1 cellular context compared by ENCODE assay signal in the genomic region with DNA sequence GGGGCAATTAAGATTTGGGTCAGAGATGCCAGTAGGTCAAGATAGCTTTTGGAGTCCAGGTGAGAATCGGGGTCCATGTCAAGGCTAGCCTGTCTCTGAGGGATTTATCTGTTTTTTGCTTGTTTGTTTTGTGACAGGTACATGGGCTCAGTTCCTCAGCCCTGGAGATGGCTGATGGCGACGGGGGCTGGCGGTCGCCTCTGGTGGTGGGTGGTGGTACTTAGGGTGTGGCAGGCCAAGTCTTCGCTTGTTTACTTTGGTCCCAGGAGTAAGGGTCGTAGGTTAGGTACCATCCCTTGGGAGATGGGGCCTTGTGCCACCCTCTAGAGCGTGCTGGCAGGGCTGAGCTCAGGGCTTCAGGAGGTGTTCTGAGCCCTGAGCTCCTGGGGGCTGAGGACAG.
TF ChIP-seq lines count a peak whose summit lies in the region.

No MANE protein-coding gene starts in this region.

TF ChIP-seq in WTC11, 78 proteins besides CTCF, POLR2A, EP300 and RAD21:
- no peak for TF ChIP-seq FOXP1 (CRISPR knock-in tag; IDR thresholded peaks at IDR 0.05; ENCODE audit: borderline replicate concordance)
- TF ChIP-seq, protein P1, sequence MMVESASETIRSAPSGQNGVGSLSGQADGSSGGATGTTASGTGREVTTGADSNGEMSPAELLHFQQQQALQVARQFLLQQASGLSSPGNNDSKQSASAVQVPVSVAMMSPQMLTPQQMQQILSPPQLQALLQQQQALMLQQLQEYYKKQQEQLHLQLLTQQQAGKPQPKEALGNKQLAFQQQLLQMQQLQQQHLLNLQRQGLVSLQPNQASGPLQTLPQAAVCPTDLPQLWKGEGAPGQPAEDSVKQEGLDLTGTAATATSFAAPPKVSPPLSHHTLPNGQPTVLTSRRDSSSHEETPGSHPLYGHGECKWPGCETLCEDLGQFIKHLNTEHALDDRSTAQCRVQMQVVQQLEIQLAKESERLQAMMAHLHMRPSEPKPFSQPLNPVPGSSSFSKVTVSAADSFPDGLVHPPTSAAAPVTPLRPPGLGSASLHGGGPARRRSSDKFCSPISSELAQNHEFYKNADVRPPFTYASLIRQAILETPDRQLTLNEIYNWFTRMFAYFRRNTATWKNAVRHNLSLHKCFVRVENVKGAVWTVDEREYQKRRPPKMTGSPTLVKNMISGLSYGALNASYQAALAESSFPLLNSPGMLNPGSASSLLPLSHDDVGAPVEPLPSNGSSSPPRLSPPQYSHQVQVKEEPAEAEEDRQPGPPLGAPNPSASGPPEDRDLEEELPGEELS (CRISPR knock-in tag; IDR thresholded peaks at IDR 0.05): no peak
- TF ChIP-seq, protein P2, sequence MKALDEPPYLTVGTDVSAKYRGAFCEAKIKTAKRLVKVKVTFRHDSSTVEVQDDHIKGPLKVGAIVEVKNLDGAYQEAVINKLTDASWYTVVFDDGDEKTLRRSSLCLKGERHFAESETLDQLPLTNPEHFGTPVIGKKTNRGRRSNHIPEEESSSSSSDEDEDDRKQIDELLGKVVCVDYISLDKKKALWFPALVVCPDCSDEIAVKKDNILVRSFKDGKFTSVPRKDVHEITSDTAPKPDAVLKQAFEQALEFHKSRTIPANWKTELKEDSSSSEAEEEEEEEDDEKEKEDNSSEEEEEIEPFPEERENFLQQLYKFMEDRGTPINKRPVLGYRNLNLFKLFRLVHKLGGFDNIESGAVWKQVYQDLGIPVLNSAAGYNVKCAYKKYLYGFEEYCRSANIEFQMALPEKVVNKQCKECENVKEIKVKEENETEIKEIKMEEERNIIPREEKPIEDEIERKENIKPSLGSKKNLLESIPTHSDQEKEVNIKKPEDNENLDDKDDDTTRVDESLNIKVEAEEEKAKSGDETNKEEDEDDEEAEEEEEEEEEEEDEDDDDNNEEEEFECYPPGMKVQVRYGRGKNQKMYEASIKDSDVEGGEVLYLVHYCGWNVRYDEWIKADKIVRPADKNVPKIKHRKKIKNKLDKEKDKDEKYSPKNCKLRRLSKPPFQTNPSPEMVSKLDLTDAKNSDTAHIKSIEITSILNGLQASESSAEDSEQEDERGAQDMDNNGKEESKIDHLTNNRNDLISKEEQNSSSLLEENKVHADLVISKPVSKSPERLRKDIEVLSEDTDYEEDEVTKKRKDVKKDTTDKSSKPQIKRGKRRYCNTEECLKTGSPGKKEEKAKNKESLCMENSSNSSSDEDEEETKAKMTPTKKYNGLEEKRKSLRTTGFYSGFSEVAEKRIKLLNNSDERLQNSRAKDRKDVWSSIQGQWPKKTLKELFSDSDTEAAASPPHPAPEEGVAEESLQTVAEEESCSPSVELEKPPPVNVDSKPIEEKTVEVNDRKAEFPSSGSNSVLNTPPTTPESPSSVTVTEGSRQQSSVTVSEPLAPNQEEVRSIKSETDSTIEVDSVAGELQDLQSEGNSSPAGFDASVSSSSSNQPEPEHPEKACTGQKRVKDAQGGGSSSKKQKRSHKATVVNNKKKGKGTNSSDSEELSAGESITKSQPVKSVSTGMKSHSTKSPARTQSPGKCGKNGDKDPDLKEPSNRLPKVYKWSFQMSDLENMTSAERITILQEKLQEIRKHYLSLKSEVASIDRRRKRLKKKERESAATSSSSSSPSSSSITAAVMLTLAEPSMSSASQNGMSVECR (CRISPR knock-in tag; IDR thresholded peaks at IDR 0.05; ENCODE audit: borderline replicate concordance): no peak
- TF ChIP-seq, protein P3, sequence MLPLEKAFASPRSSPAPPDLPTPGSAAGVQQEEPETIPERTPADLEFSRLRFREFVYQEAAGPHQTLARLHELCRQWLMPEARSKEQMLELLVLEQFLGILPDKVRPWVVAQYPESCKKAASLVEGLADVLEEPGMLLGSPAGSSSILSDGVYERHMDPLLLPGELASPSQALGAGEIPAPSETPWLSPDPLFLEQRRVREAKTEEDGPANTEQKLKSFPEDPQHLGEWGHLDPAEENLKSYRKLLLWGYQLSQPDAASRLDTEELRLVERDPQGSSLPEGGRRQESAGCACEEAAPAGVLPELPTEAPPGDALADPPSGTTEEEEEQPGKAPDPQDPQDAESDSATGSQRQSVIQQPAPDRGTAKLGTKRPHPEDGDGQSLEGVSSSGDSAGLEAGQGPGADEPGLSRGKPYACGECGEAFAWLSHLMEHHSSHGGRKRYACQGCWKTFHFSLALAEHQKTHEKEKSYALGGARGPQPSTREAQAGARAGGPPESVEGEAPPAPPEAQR (CRISPR knock-in tag; IDR thresholded peaks at IDR 0.05): no peak
- TF ChIP-seq NFYB (CRISPR knock-in tag; conservative IDR thresholded peaks at IDR 0.05; ENCODE audit: low read depth): no peak
- no peak for TF ChIP-seq HMGXB4 (CRISPR knock-in tag; IDR thresholded peaks at IDR 0.05)
- TF ChIP-seq TCF7 (CRISPR knock-in tag; IDR thresholded peaks at IDR 0.05; ENCODE audit: low read depth): no peak
- no peak for TF ChIP-seq FOXK1 (CRISPR knock-in tag; IDR thresholded peaks at IDR 0.05)
- no peak for TF ChIP-seq NR2C2 (CRISPR knock-in tag; IDR thresholded peaks at IDR 0.05)
- no peak for TF ChIP-seq MXD4 (CRISPR knock-in tag; IDR thresholded peaks at IDR 0.05; ENCODE audit: borderline replicate concordance)
- TF ChIP-seq PREB (CRISPR knock-in tag; IDR thresholded peaks at IDR 0.05; ENCODE audit: borderline replicate concordance): no peak
- TF ChIP-seq JUN (CRISPR knock-in tag; IDR thresholded peaks at IDR 0.05): no peak
